1 cellular context compared by ENCODE assay signal in the genomic region with DNA sequence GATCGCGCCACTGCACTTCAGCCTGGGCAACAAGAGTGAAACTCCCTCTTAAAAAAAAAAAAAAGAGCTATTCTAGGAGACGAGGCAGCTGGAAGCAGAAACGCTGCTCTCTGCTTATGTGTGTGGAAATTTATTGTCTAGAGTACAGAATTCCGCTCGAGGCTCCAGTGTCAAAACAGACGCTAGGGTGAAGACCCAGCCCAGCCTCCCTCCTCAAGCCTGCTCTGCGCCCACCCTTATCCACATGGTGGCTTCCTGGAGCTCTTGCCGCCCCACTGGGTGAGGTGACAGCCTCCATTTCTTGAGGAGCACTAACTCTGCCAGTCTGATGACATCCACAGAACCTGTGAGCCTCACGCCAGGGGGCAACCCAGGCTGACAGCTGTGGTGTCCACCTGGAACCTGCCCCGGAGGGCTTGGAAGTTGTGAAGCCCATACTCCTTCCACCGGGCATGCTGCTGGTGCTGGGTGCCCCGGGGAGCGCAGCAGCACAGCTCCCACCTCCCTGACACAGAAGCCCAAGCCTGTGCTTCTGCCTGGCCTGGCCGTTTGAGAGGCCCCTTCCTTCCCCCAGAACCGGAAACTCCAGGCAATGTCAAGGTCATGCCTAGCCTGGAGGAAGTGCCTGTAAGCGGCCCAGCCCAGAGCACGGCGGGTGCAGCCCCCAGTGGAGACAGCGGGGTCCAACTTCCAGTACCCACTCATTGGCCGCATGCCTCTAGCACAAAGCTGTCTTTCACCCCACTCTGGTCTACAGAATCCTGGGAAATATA.
TF ChIP-seq lines count a peak whose summit lies in the region.

No MANE protein-coding gene starts in this region.

TF ChIP-seq in HepG2, 621 proteins besides CTCF, POLR2A, EP300 and RAD21 (continued from another document and continues in another):
- TF ChIP-seq, protein P1, sequence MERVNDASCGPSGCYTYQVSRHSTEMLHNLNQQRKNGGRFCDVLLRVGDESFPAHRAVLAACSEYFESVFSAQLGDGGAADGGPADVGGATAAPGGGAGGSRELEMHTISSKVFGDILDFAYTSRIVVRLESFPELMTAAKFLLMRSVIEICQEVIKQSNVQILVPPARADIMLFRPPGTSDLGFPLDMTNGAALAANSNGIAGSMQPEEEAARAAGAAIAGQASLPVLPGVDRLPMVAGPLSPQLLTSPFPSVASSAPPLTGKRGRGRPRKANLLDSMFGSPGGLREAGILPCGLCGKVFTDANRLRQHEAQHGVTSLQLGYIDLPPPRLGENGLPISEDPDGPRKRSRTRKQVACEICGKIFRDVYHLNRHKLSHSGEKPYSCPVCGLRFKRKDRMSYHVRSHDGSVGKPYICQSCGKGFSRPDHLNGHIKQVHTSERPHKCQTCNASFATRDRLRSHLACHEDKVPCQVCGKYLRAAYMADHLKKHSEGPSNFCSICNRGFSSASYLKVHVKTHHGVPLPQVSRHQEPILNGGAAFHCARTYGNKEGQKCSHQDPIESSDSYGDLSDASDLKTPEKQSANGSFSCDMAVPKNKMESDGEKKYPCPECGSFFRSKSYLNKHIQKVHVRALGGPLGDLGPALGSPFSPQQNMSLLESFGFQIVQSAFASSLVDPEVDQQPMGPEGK (CRISPR knock-in tag; IDR thresholded peaks at IDR 0.05) = peak; percentile 84
- TF ChIP-seq BRCA1 (CRISPR knock-in tag; IDR thresholded peaks at IDR 0.05) (no peak), SP4 (CRISPR knock-in tag; IDR thresholded peaks at IDR 0.05) (no peak), ZSCAN30 (CRISPR knock-in tag; IDR thresholded peaks at IDR 0.05) (no peak), MTA3 (CRISPR knock-in tag; IDR thresholded peaks at IDR 0.05) (no peak), NBN (conservative IDR thresholded peaks at IDR 0.05) (no peak), TEAD3 (CRISPR knock-in tag; optimal IDR thresholded peaks at IDR 0.05; ENCODE audit: borderline replicate concordance) (peak; percentile 20), SNRNP70 (IDR thresholded peaks at IDR 0.05; ENCODE audit: low read depth, low read length) (no peak), KLF13 (CRISPR knock-in tag; IDR thresholded peaks at IDR 0.05) (no peak), RFXAP (CRISPR knock-in tag; IDR thresholded peaks at IDR 0.05; ENCODE audit: borderline replicate concordance) (no peak), SAP130 (CRISPR knock-in tag; IDR thresholded peaks at IDR 0.05; ENCODE audit: low read depth) (peak; percentile 36), ZNF850 (CRISPR knock-in tag; conservative IDR thresholded peaks at IDR 0.05) (no peak), STAT5B (CRISPR knock-in tag; IDR thresholded peaks at IDR 0.05) (no peak), ASH2L (IDR thresholded peaks at IDR 0.05; ENCODE audit: insufficient read length, low read depth, low read length) (no peak), DNMT1 (CRISPR knock-in tag; IDR thresholded peaks at IDR 0.05) (no peak), BHLHE40 (IDR thresholded peaks at IDR 0.05; ENCODE audit: low read length) (no peak), ZNF780A (CRISPR knock-in tag; IDR thresholded peaks at IDR 0.05) (no peak), NFIC (IDR thresholded peaks at IDR 0.05; ENCODE audit: low read length) (no peak), YEATS2 (CRISPR knock-in tag; IDR thresholded peaks at IDR 0.05; ENCODE audit: borderline replicate concordance) (no peak), ZNF430 (CRISPR knock-in tag; IDR thresholded peaks at IDR 0.05) (no peak), ZFP37 (CRISPR knock-in tag; IDR thresholded peaks at IDR 0.05; ENCODE audit: borderline replicate concordance) (no peak), SATB2 (CRISPR knock-in tag; IDR thresholded peaks at IDR 0.05) (no peak), SP1 (IDR thresholded peaks at IDR 0.05) (no peak), SP1 (CRISPR knock-in tag; IDR thresholded peaks at IDR 0.05) (no peak), KDM5B (CRISPR knock-in tag; IDR thresholded peaks at IDR 0.05; ENCODE audit: borderline replicate concordance) (no peak; the same call in 1 of the 2 replicates), CEBPG (CRISPR knock-in tag; IDR thresholded peaks at IDR 0.05) (no peak), ZNF792 (CRISPR knock-in tag; IDR thresholded peaks at IDR 0.05) (0 out of 2 replicates have a peak, but pooled peaks have one; percentile 44), RBAK (CRISPR knock-in tag; IDR thresholded peaks at IDR 0.05) (no peak), MAF1 (CRISPR knock-in tag; IDR thresholded peaks at IDR 0.05; ENCODE audit: borderline replicate concordance) (no peak), ZNF572 (CRISPR knock-in tag; IDR thresholded peaks at IDR 0.05) (no peak)
- TF ChIP-seq, protein P2, sequence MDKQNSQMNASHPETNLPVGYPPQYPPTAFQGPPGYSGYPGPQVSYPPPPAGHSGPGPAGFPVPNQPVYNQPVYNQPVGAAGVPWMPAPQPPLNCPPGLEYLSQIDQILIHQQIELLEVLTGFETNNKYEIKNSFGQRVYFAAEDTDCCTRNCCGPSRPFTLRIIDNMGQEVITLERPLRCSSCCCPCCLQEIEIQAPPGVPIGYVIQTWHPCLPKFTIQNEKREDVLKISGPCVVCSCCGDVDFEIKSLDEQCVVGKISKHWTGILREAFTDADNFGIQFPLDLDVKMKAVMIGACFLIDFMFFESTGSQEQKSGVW (CRISPR knock-in tag; IDR thresholded peaks at IDR 0.05; ENCODE audit: borderline replicate concordance) = no peak
- TF ChIP-seq, protein P3, sequence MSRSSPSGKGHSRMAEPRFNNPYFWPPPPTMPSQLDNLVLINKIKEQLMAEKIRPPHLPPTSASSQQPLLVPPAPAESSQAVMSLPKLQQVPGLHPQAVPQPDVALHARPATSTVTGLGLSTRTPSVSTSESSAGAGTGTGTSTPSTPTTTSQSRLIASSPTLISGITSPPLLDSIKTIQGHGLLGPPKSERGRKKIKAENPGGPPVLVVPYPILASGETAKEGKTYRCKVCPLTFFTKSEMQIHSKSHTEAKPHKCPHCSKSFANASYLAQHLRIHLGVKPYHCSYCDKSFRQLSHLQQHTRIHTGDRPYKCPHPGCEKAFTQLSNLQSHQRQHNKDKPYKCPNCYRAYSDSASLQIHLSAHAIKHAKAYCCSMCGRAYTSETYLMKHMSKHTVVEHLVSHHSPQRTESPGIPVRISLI (CRISPR knock-in tag; IDR thresholded peaks at IDR 0.05; ENCODE audit: borderline replicate concordance) = no peak
- TF ChIP-seq, protein P4, sequence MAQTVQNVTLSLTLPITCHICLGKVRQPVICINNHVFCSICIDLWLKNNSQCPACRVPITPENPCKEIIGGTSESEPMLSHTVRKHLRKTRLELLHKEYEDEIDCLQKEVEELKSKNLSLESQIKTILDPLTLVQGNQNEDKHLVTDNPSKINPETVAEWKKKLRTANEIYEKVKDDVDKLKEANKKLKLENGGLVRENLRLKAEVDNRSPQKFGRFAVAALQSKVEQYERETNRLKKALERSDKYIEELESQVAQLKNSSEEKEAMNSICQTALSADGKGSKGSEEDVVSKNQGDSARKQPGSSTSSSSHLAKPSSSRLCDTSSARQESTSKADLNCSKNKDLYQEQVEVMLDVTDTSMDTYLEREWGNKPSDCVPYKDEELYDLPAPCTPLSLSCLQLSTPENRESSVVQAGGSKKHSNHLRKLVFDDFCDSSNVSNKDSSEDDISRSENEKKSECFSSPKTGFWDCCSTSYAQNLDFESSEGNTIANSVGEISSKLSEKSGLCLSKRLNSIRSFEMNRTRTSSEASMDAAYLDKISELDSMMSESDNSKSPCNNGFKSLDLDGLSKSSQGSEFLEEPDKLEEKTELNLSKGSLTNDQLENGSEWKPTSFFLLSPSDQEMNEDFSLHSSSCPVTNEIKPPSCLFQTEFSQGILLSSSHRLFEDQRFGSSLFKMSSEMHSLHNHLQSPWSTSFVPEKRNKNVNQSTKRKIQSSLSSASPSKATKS (CRISPR knock-in tag; IDR thresholded peaks at IDR 0.05) = no peak
- TF ChIP-seq, protein P5, sequence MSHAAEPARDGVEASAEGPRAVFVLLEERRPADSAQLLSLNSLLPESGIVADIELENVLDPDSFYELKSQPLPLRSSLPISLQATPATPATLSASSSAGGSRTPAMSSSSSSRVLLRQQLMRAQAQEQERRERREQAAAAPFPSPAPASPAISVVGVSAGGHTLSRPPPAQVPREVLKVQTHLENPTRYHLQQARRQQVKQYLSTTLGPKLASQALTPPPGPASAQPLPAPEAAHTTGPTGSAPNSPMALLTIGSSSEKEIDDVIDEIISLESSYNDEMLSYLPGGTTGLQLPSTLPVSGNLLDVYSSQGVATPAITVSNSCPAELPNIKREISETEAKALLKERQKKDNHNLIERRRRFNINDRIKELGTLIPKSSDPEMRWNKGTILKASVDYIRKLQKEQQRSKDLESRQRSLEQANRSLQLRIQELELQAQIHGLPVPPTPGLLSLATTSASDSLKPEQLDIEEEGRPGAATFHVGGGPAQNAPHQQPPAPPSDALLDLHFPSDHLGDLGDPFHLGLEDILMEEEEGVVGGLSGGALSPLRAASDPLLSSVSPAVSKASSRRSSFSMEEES (CRISPR knock-in tag; IDR thresholded peaks at IDR 0.05) = no peak
- TF ChIP-seq, protein P6, sequence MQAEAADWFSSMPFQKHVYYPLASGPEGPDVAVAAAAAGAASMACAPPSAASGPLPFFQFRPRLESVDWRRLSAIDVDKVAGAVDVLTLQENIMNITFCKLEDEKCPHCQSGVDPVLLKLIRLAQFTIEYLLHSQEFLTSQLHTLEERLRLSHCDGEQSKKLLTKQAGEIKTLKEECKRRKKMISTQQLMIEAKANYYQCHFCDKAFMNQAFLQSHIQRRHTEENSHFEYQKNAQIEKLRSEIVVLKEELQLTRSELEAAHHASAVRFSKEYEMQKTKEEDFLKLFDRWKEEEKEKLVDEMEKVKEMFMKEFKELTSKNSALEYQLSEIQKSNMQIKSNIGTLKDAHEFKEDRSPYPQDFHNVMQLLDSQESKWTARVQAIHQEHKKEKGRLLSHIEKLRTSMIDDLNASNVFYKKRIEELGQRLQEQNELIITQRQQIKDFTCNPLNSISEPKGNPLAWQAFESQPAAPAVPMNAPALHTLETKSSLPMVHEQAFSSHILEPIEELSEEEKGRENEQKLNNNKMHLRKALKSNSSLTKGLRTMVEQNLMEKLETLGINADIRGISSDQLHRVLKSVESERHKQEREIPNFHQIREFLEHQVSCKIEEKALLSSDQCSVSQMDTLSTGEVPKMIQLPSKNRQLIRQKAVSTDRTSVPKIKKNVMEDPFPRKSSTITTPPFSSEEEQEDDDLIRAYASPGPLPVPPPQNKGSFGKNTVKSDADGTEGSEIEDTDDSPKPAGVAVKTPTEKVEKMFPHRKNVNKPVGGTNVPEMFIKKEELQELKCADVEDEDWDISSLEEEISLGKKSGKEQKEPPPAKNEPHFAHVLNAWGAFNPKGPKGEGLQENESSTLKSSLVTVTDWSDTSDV (CRISPR knock-in tag; IDR thresholded peaks at IDR 0.05) = no peak
- TF ChIP-seq, protein P7, sequence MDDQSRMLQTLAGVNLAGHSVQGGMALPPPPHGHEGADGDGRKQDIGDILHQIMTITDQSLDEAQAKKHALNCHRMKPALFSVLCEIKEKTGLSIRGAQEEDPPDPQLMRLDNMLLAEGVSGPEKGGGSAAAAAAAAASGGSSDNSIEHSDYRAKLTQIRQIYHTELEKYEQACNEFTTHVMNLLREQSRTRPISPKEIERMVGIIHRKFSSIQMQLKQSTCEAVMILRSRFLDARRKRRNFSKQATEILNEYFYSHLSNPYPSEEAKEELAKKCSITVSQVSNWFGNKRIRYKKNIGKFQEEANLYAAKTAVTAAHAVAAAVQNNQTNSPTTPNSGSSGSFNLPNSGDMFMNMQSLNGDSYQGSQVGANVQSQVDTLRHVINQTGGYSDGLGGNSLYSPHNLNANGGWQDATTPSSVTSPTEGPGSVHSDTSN (CRISPR knock-in tag; IDR thresholded peaks at IDR 0.05; ENCODE audit: borderline replicate concordance) = no peak
- TF ChIP-seq, protein P8, sequence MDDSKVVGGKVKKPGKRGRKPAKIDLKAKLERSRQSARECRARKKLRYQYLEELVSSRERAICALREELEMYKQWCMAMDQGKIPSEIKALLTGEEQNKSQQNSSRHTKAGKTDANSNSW (CRISPR knock-in tag; IDR thresholded peaks at IDR 0.05; ENCODE audit: borderline replicate concordance) = no peak
- TF ChIP-seq, protein P9, sequence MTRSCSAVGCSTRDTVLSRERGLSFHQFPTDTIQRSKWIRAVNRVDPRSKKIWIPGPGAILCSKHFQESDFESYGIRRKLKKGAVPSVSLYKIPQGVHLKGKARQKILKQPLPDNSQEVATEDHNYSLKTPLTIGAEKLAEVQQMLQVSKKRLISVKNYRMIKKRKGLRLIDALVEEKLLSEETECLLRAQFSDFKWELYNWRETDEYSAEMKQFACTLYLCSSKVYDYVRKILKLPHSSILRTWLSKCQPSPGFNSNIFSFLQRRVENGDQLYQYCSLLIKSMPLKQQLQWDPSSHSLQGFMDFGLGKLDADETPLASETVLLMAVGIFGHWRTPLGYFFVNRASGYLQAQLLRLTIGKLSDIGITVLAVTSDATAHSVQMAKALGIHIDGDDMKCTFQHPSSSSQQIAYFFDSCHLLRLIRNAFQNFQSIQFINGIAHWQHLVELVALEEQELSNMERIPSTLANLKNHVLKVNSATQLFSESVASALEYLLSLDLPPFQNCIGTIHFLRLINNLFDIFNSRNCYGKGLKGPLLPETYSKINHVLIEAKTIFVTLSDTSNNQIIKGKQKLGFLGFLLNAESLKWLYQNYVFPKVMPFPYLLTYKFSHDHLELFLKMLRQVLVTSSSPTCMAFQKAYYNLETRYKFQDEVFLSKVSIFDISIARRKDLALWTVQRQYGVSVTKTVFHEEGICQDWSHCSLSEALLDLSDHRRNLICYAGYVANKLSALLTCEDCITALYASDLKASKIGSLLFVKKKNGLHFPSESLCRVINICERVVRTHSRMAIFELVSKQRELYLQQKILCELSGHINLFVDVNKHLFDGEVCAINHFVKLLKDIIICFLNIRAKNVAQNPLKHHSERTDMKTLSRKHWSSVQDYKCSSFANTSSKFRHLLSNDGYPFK (CRISPR knock-in tag; IDR thresholded peaks at IDR 0.05; ENCODE audit: borderline replicate concordance) = 0 out of 2 replicates have a peak, but pooled peaks have one; percentile 18
- TF ChIP-seq, protein P10, sequence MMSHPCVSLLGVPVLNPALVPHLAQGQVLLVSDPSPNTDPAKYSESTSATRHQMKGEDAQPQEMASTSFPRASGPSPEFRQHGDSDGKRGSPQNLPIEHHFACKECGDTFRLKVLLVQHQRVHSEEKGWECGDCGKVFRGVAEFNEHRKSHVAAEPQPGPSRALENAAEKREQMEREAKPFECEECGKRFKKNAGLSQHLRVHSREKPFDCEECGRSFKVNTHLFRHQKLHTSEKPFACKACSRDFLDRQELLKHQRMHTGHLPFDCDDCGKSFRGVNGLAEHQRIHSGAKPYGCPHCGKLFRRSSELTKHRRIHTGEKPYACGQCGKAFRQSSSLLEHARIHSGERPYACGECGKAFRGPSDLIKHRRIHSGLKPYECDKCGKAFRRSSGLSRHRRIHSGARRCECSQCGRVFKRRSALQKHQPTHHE (CRISPR knock-in tag; IDR thresholded peaks at IDR 0.05; ENCODE audit: borderline replicate concordance) = no peak
- TF ChIP-seq, protein P11, sequence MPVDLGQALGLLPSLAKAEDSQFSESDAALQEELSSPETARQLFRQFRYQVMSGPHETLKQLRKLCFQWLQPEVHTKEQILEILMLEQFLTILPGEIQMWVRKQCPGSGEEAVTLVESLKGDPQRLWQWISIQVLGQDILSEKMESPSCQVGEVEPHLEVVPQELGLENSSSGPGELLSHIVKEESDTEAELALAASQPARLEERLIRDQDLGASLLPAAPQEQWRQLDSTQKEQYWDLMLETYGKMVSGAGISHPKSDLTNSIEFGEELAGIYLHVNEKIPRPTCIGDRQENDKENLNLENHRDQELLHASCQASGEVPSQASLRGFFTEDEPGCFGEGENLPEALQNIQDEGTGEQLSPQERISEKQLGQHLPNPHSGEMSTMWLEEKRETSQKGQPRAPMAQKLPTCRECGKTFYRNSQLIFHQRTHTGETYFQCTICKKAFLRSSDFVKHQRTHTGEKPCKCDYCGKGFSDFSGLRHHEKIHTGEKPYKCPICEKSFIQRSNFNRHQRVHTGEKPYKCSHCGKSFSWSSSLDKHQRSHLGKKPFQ (CRISPR knock-in tag; IDR thresholded peaks at IDR 0.05; ENCODE audit: insufficient replicate concordance) = no peak
